Comparison of ENCODE assay signal across 16 cellular contexts in the genomic region with DNA sequence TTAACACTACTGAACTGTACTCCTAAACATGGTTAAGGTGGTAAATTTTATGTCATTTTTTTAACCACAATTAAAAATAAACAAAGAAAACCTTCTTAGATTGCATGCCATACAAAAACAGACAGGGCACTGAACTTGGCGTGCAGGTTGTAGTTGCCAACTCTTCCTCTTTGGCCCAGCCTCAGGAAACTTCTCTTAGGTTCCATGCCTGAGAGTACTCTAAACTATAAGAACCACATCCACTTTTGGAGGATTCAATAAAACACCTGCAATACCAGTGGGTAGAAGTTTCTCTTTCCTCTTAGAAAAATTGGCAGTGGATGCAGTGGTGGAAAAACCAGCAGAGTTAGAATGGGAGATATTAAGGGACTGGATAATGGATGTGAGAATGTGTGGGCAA.
"Had no signal": no experiment of that assay in that cellular context is flagged by ENCODE, and none has a peak within 500 bp of the region (broad histone marks: within the 10 kb centered on the region; RNA-seq: fewer than 3 reads in every experiment).

No MANE protein-coding gene starts in this region.

- H3K4me3 ChIP-seq: gastrocnemius medialis, spleen had no signal

- H3K9me3 ChIP-seq: gastrocnemius medialis, spleen had no signal

- H3K4me1 Mint-ChIP-seq: activated naive CD4-positive, alpha-beta T cell treated with anti-CD3 and anti-CD28 coated beads, Interleukin-2, amount 50 U/mL, for 24 hours; stimulated activated naive B cell treated with anti-CD40 and anti-IgM and Interleukin-4, amounts not matched to agents 10 μg/mL and 1 μg/mL and 100 μg/mL, for 72 hours; T-helper 17 cell had no signal

- H3K27me3 ChIP-seq: spleen had no signal

- H3K27me3 Mint-ChIP-seq: activated naive CD4-positive, alpha-beta T cell treated with anti-CD3 and anti-CD28 coated beads, Interleukin-2, amount 50 U/mL, for 24 hours; stimulated activated naive B cell treated with anti-CD40 and anti-IgM and Interleukin-4, amounts not matched to agents 10 μg/mL and 1 μg/mL and 100 μg/mL, for 72 hours; T-helper 17 cell had no signal

- H3K4me1 ChIP-seq: gastrocnemius medialis, spleen had no signal

- FAIRE-seq: urothelium cell line had no signal

- H3K9me3 Mint-ChIP-seq: activated naive CD4-positive, alpha-beta T cell treated with anti-CD3 and anti-CD28 coated beads, Interleukin-2, amount 50 U/mL, for 24 hours; endodermal cell; nephron progenitor cell had no signal

- DNase-seq: activated CD4-positive, alpha-beta T cell treated with anti-CD3 and anti-CD28 coated beads for 1 hour; activated CD8-positive, alpha-beta memory T cell treated with anti-CD3 and anti-CD28 coated beads for 24 hours; activated CD8-positive, alpha-beta memory T cell treated with anti-CD3 and anti-CD28 coated beads, Interleukin-2, amount 50 U/mL, for 48 hours; activated effector memory CD4-positive, alpha-beta T cell treated with anti-CD3 and anti-CD28 coated beads, Interleukin-2, amount 50 U/mL, for 16 hours; activated T-cell treated with anti-CD3 and anti-CD28 coated beads, Interleukin-2, amount 50 U/mL, for 48 hours; endodermal cell; gastrocnemius medialis; head of caudate nucleus; nephron progenitor cell; nucleus accumbens; spleen; stimulated activated naive B cell treated with anti-CD40 and anti-IgM and Interleukin-4, amounts not matched to agents 10 μg/mL and 1 μg/mL and 100 μg/mL, for 72 hours; T-helper 17 cell; WERI-Rb-1 had no signal

- H3K27ac Mint-ChIP-seq: activated naive CD4-positive, alpha-beta T cell treated with anti-CD3 and anti-CD28 coated beads, Interleukin-2, amount 50 U/mL, for 24 hours; endodermal cell; nephron progenitor cell; stimulated activated naive B cell treated with anti-CD40 and anti-IgM and Interleukin-4, amounts not matched to agents 10 μg/mL and 1 μg/mL and 100 μg/mL, for 72 hours; T-helper 17 cell had no signal

- H3K36me3 ChIP-seq: gastrocnemius medialis, spleen, WERI-Rb-1 had no signal

- H3K4me3 Mint-ChIP-seq: activated naive CD4-positive, alpha-beta T cell treated with anti-CD3 and anti-CD28 coated beads, Interleukin-2, amount 50 U/mL, for 24 hours; endodermal cell; nephron progenitor cell; stimulated activated naive B cell treated with anti-CD40 and anti-IgM and Interleukin-4, amounts not matched to agents 10 μg/mL and 1 μg/mL and 100 μg/mL, for 72 hours; T-helper 17 cell had no signal

- ATAC-seq: gastrocnemius medialis; stimulated activated naive B cell treated with anti-CD40 and anti-IgM and Interleukin-4, amounts not matched to agents 10 μg/mL and 1 μg/mL and 100 μg/mL, for 72 hours; T-helper 17 cell had no signal

- H3K27ac ChIP-seq: gastrocnemius medialis, spleen, WERI-Rb-1 had no signal

- H3K36me3 Mint-ChIP-seq: activated naive CD4-positive, alpha-beta T cell treated with anti-CD3 and anti-CD28 coated beads, Interleukin-2, amount 50 U/mL, for 24 hours; stimulated activated naive B cell treated with anti-CD40 and anti-IgM and Interleukin-4, amounts not matched to agents 10 μg/mL and 1 μg/mL and 100 μg/mL, for 72 hours had no signal
